In genomic region chr1:34427170-34427569, GRCh38 we compare ENCODE assay signal across 26 cellular contexts.
"Had no signal": no experiment of that assay in that cellular context is flagged by ENCODE, and none has a peak within 500 bp of the region (broad histone marks: within the 10 kb centered on the region; RNA-seq: fewer than 3 reads in every experiment).

No MANE protein-coding gene starts in this region.

- DNase-seq: stimulated activated CD4-positive, alpha-beta T cell treated with anti-CD3 and anti-CD28 coated beads, Interleukin-2, amount 100 ng/mL, for 48 hours; stimulated activated CD4-positive, alpha-beta T cell treated with anti-CD3 and anti-CD28 coated beads, Interleukin-4, amount 100 ng/mL, for 1 hour; stimulated activated CD4-positive, alpha-beta T cell treated with anti-CD3 and anti-CD28 coated beads, Interleukin-4, amount 100 ng/mL, for 24 hours; stimulated activated CD4-positive, alpha-beta T cell treated with anti-CD3 and anti-CD28 coated beads, Interleukin-4, amount 100 ng/mL, for 4 hours; stimulated activated CD8-positive, alpha-beta memory T cell treated with anti-CD3 and anti-CD28 coated beads, Interleukin-4, amount 100 ng/mL, for 48 hours; stimulated activated naive B cell treated with anti-CD40 and anti-IgM and Interleukin-4, amounts not matched to agents 10 μg/mL and 1 μg/mL and 100 μg/mL, for 72 hours; stimulated activated naive CD4-positive, alpha-beta T cell; stimulated activated naive CD4-positive, alpha-beta T cell treated with Interleukin-2 at 50 U/mL for 16 hours; stimulated activated naive CD8-positive, alpha-beta T cell treated with anti-CD3 and anti-CD28 coated beads, Interleukin-15, amount 100 ng/mL, for 72 hours; stimulated activated naive CD8-positive, alpha-beta T cell treated with anti-CD3 and anti-CD28 coated beads, Interleukin-15, Interleukin-2, amounts not matched to agents 100 U/mL and 50 U/mL, for 24 hours; stomach; substantia nigra; testis; thyroid gland; tibial artery; transverse colon; upper lobe of left lung; upper lobe of right lung; uterus had no signal

- H3K4me3 Mint-ChIP-seq: stimulated activated effector memory CD8-positive, alpha-beta T cell treated with anti-CD3 and anti-CD28 coated beads, Interleukin-12 subunit alpha, Interleukin-12 subunit beta, amount 100 ng/mL, for 72 hours; stimulated activated memory B cell treated with anti-CD40 and anti-IgM and Interleukin-4, amounts not matched to agents 10 μg/mL and 1 μg/mL and 100 μg/mL, for 72 hours; stimulated activated naive B cell treated with anti-CD40 and anti-IgM and Interleukin-4, amounts not matched to agents 10 μg/mL and 1 μg/mL and 100 μg/mL, for 72 hours; stimulated activated naive CD8-positive, alpha-beta T cell treated with anti-CD3 and anti-CD28 coated beads, Interleukin-15, amount 100 ng/mL, for 72 hours; stimulated activated naive CD8-positive, alpha-beta T cell treated with anti-CD3 and anti-CD28 coated beads, Interleukin-15, Interleukin-2, amounts not matched to agents 100 ng/mL and 50 ng/mL, for 24 hours; type B pancreatic cell had no signal

- H3K9me3 Mint-ChIP-seq: stimulated activated effector memory CD8-positive, alpha-beta T cell treated with anti-CD3 and anti-CD28 coated beads, Interleukin-12 subunit alpha, Interleukin-12 subunit beta, amount 100 ng/mL, for 72 hours; stimulated activated memory B cell treated with anti-CD40 and anti-IgM and Interleukin-4, amounts not matched to agents 10 μg/mL and 1 μg/mL and 100 μg/mL, for 72 hours; stimulated activated naive CD8-positive, alpha-beta T cell treated with anti-CD3 and anti-CD28 coated beads, Interleukin-15, amount 100 ng/mL, for 72 hours; stimulated activated naive CD8-positive, alpha-beta T cell treated with anti-CD3 and anti-CD28 coated beads, Interleukin-15, Interleukin-2, amounts not matched to agents 100 ng/mL and 50 ng/mL, for 24 hours; type B pancreatic cell had no signal

- H3K27ac ChIP-seq: stomach, suprapubic skin, testis, thoracic aorta, thyroid gland, tibial artery, transverse colon, upper lobe of left lung, upper lobe of right lung, uterus, vagina had no signal

- H3K4me1 ChIP-seq: stomach, testis, thyroid gland, tibial artery, transverse colon, upper lobe of left lung, upper lobe of right lung, uterus, vagina had no signal

- H3K27ac Mint-ChIP-seq: stimulated activated effector memory CD8-positive, alpha-beta T cell treated with anti-CD3 and anti-CD28 coated beads, Interleukin-12 subunit alpha, Interleukin-12 subunit beta, amount 100 ng/mL, for 72 hours; stimulated activated memory B cell treated with anti-CD40 and anti-IgM and Interleukin-4, amounts not matched to agents 10 μg/mL and 1 μg/mL and 100 μg/mL, for 72 hours; stimulated activated naive B cell treated with anti-CD40 and anti-IgM and Interleukin-4, amounts not matched to agents 10 μg/mL and 1 μg/mL and 100 μg/mL, for 72 hours; stimulated activated naive CD8-positive, alpha-beta T cell treated with anti-CD3 and anti-CD28 coated beads, Interleukin-15, amount 100 ng/mL, for 72 hours; stimulated activated naive CD8-positive, alpha-beta T cell treated with anti-CD3 and anti-CD28 coated beads, Interleukin-15, Interleukin-2, amounts not matched to agents 100 ng/mL and 50 ng/mL, for 24 hours; type B pancreatic cell had no signal

- H3K9me3 ChIP-seq: stomach, suprapubic skin, testis, thoracic aorta, thyroid gland, tibial artery, transverse colon, upper lobe of left lung, upper lobe of right lung, uterus, vagina had no signal

- H3K36me3 ChIP-seq: stomach, suprapubic skin, thoracic aorta, thyroid gland, tibial artery, transverse colon, upper lobe of left lung, upper lobe of right lung, uterus, vagina had no signal

- H3K4me3 ChIP-seq: stomach, suprapubic skin, testis, thoracic aorta, thyroid gland, tibial artery, transverse colon, upper lobe of left lung, upper lobe of right lung, uterus, vagina had no signal

- H3K36me3 Mint-ChIP-seq: stimulated activated effector memory CD8-positive, alpha-beta T cell treated with anti-CD3 and anti-CD28 coated beads, Interleukin-12 subunit alpha, Interleukin-12 subunit beta, amount 100 ng/mL, for 72 hours; stimulated activated memory B cell treated with anti-CD40 and anti-IgM and Interleukin-4, amounts not matched to agents 10 μg/mL and 1 μg/mL and 100 μg/mL, for 72 hours; stimulated activated naive B cell treated with anti-CD40 and anti-IgM and Interleukin-4, amounts not matched to agents 10 μg/mL and 1 μg/mL and 100 μg/mL, for 72 hours; type B pancreatic cell had no signal

- H3K4me1 Mint-ChIP-seq: stimulated activated effector memory CD8-positive, alpha-beta T cell treated with anti-CD3 and anti-CD28 coated beads, Interleukin-12 subunit alpha, Interleukin-12 subunit beta, amount 100 ng/mL, for 72 hours; stimulated activated memory B cell treated with anti-CD40 and anti-IgM and Interleukin-4, amounts not matched to agents 10 μg/mL and 1 μg/mL and 100 μg/mL, for 72 hours; stimulated activated naive B cell treated with anti-CD40 and anti-IgM and Interleukin-4, amounts not matched to agents 10 μg/mL and 1 μg/mL and 100 μg/mL, for 72 hours; stimulated activated naive CD8-positive, alpha-beta T cell treated with anti-CD3 and anti-CD28 coated beads, Interleukin-15, amount 100 ng/mL, for 72 hours had no signal

- ATAC-seq: stimulated activated memory B cell treated with anti-CD40 and anti-IgM and Interleukin-4, amounts not matched to agents 10 μg/mL and 1 μg/mL and 100 μg/mL, for 72 hours; stimulated activated naive B cell treated with anti-CD40 and anti-IgM and Interleukin-4, amounts not matched to agents 10 μg/mL and 1 μg/mL and 100 μg/mL, for 72 hours; stimulated activated naive CD8-positive, alpha-beta T cell treated with anti-CD3 and anti-CD28 coated beads, Interleukin-15, amount 100 ng/mL, for 72 hours had no signal

- H3K27me3 ChIP-seq: testis, thyroid gland, tibial artery, transverse colon, upper lobe of left lung, upper lobe of right lung, uterus, vagina had no signal
